ENCODE assay signal across 18 cellular contexts in genomic region chr5:3312299-3312698, GRCh38.
"Had no signal": no experiment of that assay in that cellular context is flagged by ENCODE, and none has a peak within 500 bp of the region (broad histone marks: within the 10 kb centered on the region; RNA-seq: fewer than 3 reads in every experiment).

No MANE protein-coding gene starts in this region.

- H3K36me3 ChIP-seq: heart left ventricle, ovary, thyroid gland, uterus had no signal

- H3K27ac ChIP-seq: heart left ventricle, ovary, thyroid gland, uterus had no signal

- H3K4me3 Mint-ChIP-seq: effector memory CD8-positive, alpha-beta T cell; mesothelial cell of epicardium; natural killer cell; neural crest cell; type B pancreatic cell had no signal

- ATAC-seq: effector memory CD8-positive, alpha-beta T cell; heart left ventricle; left lobe of liver; natural killer cell; right cardiac atrium had no signal

- H3K9me3 ChIP-seq: ovary, thyroid gland, uterus had no signal

- DNase-seq: effector memory CD8-positive, alpha-beta T cell; foreskin melanocyte; heart left ventricle; hippocampal formation; natural killer cell; nucleus accumbens; ovary; right cardiac atrium; stimulated activated CD4-positive, alpha-beta T cell treated with anti-CD3 and anti-CD28 coated beads, Interleukin-2, amount 100 ng/mL, for 48 hours; stimulated activated naive CD4-positive, alpha-beta T cell treated with Interleukin-2 at 50 U/mL for 16 hours; thyroid gland; uterus had no signal

- H3K4me3 ChIP-seq: heart left ventricle, ovary, smooth muscle cell, thyroid gland, uterus had no signal

- H3K4me1 ChIP-seq: heart left ventricle, thyroid gland, uterus had no signal

- H3K4me1 Mint-ChIP-seq: natural killer cell had no signal

- H3K27me3 ChIP-seq: ovary, thyroid gland, uterus had no signal

- H3K27me3 Mint-ChIP-seq: effector memory CD8-positive, alpha-beta T cell had no signal

- H3K27ac Mint-ChIP-seq: effector memory CD8-positive, alpha-beta T cell; natural killer cell; progenitor cell of endocrine pancreas; type B pancreatic cell had no signal

- H3K36me3 Mint-ChIP-seq: mesothelial cell of epicardium, natural killer cell had no signal
